Comparison of ENCODE assay signal across 27 cellular contexts in genomic region chr15:45728641-45729040, GRCh38.
"Had no signal": no experiment of that assay in that cellular context is flagged by ENCODE, and none has a peak within 500 bp of the region (broad histone marks: within the 10 kb centered on the region; RNA-seq: fewer than 3 reads in every experiment).

No MANE protein-coding gene starts in this region.

- H3K4me2 ChIP-seq: KMS-11 had no signal

- H3K4me3 Mint-ChIP-seq: activated CD4-positive, alpha-beta T cell treated with anti-CD3 and anti-CD28 coated beads, Interleukin-2, amount 10 ng/mL, durations not matched to agents 24 days and 14 days; activated CD8-positive, alpha-beta T cell treated with anti-CD3 and anti-CD28 coated beads for 36 hours; activated naive CD8-positive, alpha-beta T cell treated with anti-CD3 and anti-CD28 coated beads for 36 hours; activated T-cell treated with anti-CD3 and anti-CD28 coated beads, Interleukin-2, amount 50 U/mL, for 72 hours; activated T-helper 17 cell treated with anti-CD3 and anti-CD28 coated beads, Interleukin-2, amount 50 U/mL, for 72 hours; central memory CD8-positive, alpha-beta T cell had no signal

- H3K36me3 ChIP-seq: brain microvascular endothelial cell, cardiac muscle cell, WERI-Rb-1 had no signal

- H3K27ac ChIP-seq: brain microvascular endothelial cell, cardiac muscle cell, KMS-11, WERI-Rb-1 had no signal

- H3K9me3 Mint-ChIP-seq: activated CD4-positive, alpha-beta T cell treated with anti-CD3 and anti-CD28 coated beads, Interleukin-2, amount 10 ng/mL, durations not matched to agents 24 days and 14 days; activated CD8-positive, alpha-beta T cell treated with anti-CD3 and anti-CD28 coated beads for 36 hours; activated naive CD8-positive, alpha-beta T cell treated with anti-CD3 and anti-CD28 coated beads for 36 hours; activated T-cell treated with anti-CD3 and anti-CD28 coated beads, Interleukin-2, amount 50 U/mL, for 72 hours; activated T-helper 17 cell treated with anti-CD3 and anti-CD28 coated beads, Interleukin-2, amount 50 U/mL, for 72 hours; central memory CD8-positive, alpha-beta T cell had no signal

- H3K4me1 Mint-ChIP-seq: activated CD4-positive, alpha-beta T cell treated with anti-CD3 and anti-CD28 coated beads, Interleukin-2, amount 10 ng/mL, durations not matched to agents 24 days and 14 days; activated naive CD8-positive, alpha-beta T cell treated with anti-CD3 and anti-CD28 coated beads for 36 hours; activated T-helper 17 cell treated with anti-CD3 and anti-CD28 coated beads, Interleukin-2, amount 50 U/mL, for 72 hours; central memory CD8-positive, alpha-beta T cell had no signal

- H3K9ac ChIP-seq: KMS-11 had no signal

- H3K36me3 Mint-ChIP-seq: activated naive CD8-positive, alpha-beta T cell treated with anti-CD3 and anti-CD28 coated beads for 36 hours had no signal

- ATAC-seq: activated CD8-positive, alpha-beta T cell treated with anti-CD3 and anti-CD28 coated beads for 36 hours; activated T-cell treated with anti-CD3 and anti-CD28 coated beads, Interleukin-2, amount 50 U/mL, for 72 hours; activated T-helper 17 cell treated with anti-CD3 and anti-CD28 coated beads, Interleukin-2, amount 50 U/mL, for 72 hours had no signal

- DNase-seq: activated CD4-positive, alpha-beta T cell treated with anti-CD3 and anti-CD28 coated beads, Interleukin-2, amount 10 ng/mL, durations not matched to agents 24 days and 14 days; activated CD4-positive, alpha-beta T cell treated with anti-CD3 and anti-CD28 coated beads, Interleukin-2, amount 50 U/mL, for 4 hours; activated CD8-positive, alpha-beta T cell treated with anti-CD3 and anti-CD28 coated beads for 36 hours; activated effector memory CD4-positive, alpha-beta T cell treated with anti-CD3 and anti-CD28 coated beads, Interleukin-2, amount 50 U/mL, for 16 hours; activated naive CD4-positive, alpha-beta T cell; activated naive CD4-positive, alpha-beta T cell treated with anti-CD3 and anti-CD28 coated beads, Interleukin-2, amount 50 U/mL, for 16 hours; activated naive CD8-positive, alpha-beta T cell treated with anti-CD3 and anti-CD28 coated beads for 36 hours; activated T-cell treated with anti-CD3 and anti-CD28 coated beads, Interleukin-2, amount 50 U/mL, for 1 hour; activated T-cell treated with anti-CD3 and anti-CD28 coated beads, Interleukin-2, amount 50 U/mL, for 72 hours; amniotic stem cell; aorta; brain microvascular endothelial cell; NCI-H1092 treated with DMSO at 0.1 percent for 48 hours; NCI-H1417; NCI-H1694; NCI-H1930; NCI-H2081 treated with DMSO at 0.1 percent for 48 hours; NCI-H446 treated with DMSO at 0.1 percent for 48 hours; NCI-H524; NK-92 treated with Interleukin-12 subunit alpha and Interleukin-12 subunit beta, amount 100 ng/mL, for 24 hours; Right ventricle myocardium superior; SW 1271; WERI-Rb-1 had no signal

- H3K27ac Mint-ChIP-seq: activated CD4-positive, alpha-beta T cell treated with anti-CD3 and anti-CD28 coated beads, Interleukin-2, amount 10 ng/mL, durations not matched to agents 24 days and 14 days; activated CD8-positive, alpha-beta T cell treated with anti-CD3 and anti-CD28 coated beads for 36 hours; activated naive CD8-positive, alpha-beta T cell treated with anti-CD3 and anti-CD28 coated beads for 36 hours; activated T-cell treated with anti-CD3 and anti-CD28 coated beads, Interleukin-2, amount 50 U/mL, for 72 hours; activated T-helper 17 cell treated with anti-CD3 and anti-CD28 coated beads, Interleukin-2, amount 50 U/mL, for 72 hours had no signal

- H3K27me3 ChIP-seq: brain microvascular endothelial cell, cardiac muscle cell had no signal

- H3K4me3 ChIP-seq: cardiac muscle cell had no signal
